8 cellular contexts compared by ENCODE assay signal in genomic region chr12:122752464-122753212, GRCh38. TPM values are rescaled to one million over a fixed set of nuclear protein-coding genes. Genes with fewer than 3 reads are reported as not detected.
DNase-seq lines count a peak whose midpoint lies in the region; ATAC-seq and TF ChIP-seq lines count a peak whose summit lies in the region.

Gene DENR, plus strand, starts transcription at chr12:122752824. Its CDS starts 878 bp downstream, at chr12:122753702.

- peak within 1 kb of the TSS; percentile 78 to 99 (median 96) for H3K27ac Mint-ChIP-seq in CD14-positive monocyte

- peaks cover 31% of the 10 kb centered on the region for H3K4me1 Mint-ChIP-seq in CD14-positive monocyte

- DNase-seq in CD14-positive monocyte (ENCODE audit: low spot score) (peak; percentile 99), NCI-H69 (lab: John Stamatoyannopoulos, UW) (peak; percentile 100), dedifferentiated amniotic fluid mesenchymal stem cell (ENCODE audit: extremely low spot score) (peak; percentile 92), left kidney (ENCODE audit: low read depth, low spot score) (peak; percentile 99)
- peak; percentile 100 for DNase-seq in activated CD4-positive, alpha-beta T cell treated with anti-CD3 and anti-CD28 coated beads, Interleukin-2, amount 50 U/mL, for 1 hour
- peak; percentile 100 for DNase-seq in stimulated activated CD4-positive, alpha-beta T cell treated with anti-CD3 and anti-CD28 coated beads, Interleukin-2, amount 100 ng/mL, for 24 hours

- peaks cover 0 to 5% (median 0%) of the 10 kb centered on the region in 7 donors for H3K9me3 Mint-ChIP-seq in CD14-positive monocyte

- intact Hi-C loops in CD14-positive monocyte (cut with micrococcal nuclease): loop anchor here (2.0 to 10.0 kb wide), 3 partner anchors 114 to 228 kb away; partner anchors contain the start of genes KNTC1 (in 1 of the 2) and RSRC2 (in 1 of the 2)

- H3K27me3 Mint-ChIP-seq in CD14-positive monocyte (ENCODE audit: low read depth in 3 of 3): peaks cover 0 to 3% (median 0%) of the 10 kb centered on the region in 3 donors

- peak within 1 kb of the TSS; percentile 94 to 98 for H3K4me3 Mint-ChIP-seq in CD14-positive monocyte

- ATAC-seq in GM19351 (IDR thresholded peaks at IDR 0.05; ENCODE audit: unreplicated experiment) (peak; percentile 92), HG03521 (IDR thresholded peaks at IDR 0.05; ENCODE audit: unreplicated experiment) (peak; percentile 93)

- H3K36me3 Mint-ChIP-seq in CD14-positive monocyte: peaks cover 31 to 37% of the 10 kb centered on the region in 2 donors

- TF ChIP-seq CTCF in CD14-positive monocyte (IDR thresholded peaks at IDR 0.05): peak; percentile 85

RNA-seq across cellular contexts. Expression of gene DENR, which starts in this region (rescaled TPM):
- 10 to 100 TPM; 32.5 to 34.1 TPM for polyA plus RNA-seq in CD14-positive monocyte

Comparison
In these comparisons a context has a peak if more than half of its experiments do, and no peak if none do; other contexts are left out.
1. Peak in every context shown above with its lines: DNase-seq and ATAC-seq.